In genomic region chr7:139099181-139099947, GRCh38 we compare ENCODE assay signal across 11 cellular contexts. TPM values are rescaled to one million over a fixed set of nuclear protein-coding genes. Genes with fewer than 3 reads are reported as not detected.
DNase-seq lines count a peak whose midpoint lies in the region; ATAC-seq and TF ChIP-seq lines count a peak whose summit lies in the region.
"Had no signal": no experiment of that assay in that cellular context is flagged by ENCODE, and none has a peak within 500 bp of the region (broad histone marks: within the 10 kb centered on the region; RNA-seq: fewer than 3 reads in every experiment).

No MANE protein-coding gene starts in this region.

- TF ChIP-seq CTCF in osteocyte (IDR thresholded peaks at IDR 0.05): no peak

- H3K36me3 Mint-ChIP-seq in T-helper 1 cell treated with Interleukin-12 subunit alpha and Interleukin-12 subunit beta and Interleukin-4 antibody, amounts not matched to agents 30 μg/mL and 1 μg/mL, for 36 hours (ENCODE audit: low read depth): peaks cover 67% of the 10 kb centered on the region
- H3K36me3 Mint-ChIP-seq in T-helper 17 cell (ENCODE audit: low read depth) (peaks cover 8% of the 10 kb centered on the region), osteocyte (ENCODE audit: unreplicated experiment) (peaks cover 4% of the 10 kb centered on the region)
- peaks cover 79% of the 10 kb centered on the region for H3K36me3 Mint-ChIP-seq in dendritic cell treated with granulocyte-macrophage colony-stimulating factor and Interleukin-4, amounts not matched to agents 40 ng/mL and 50 ng/mL, for 4 days (ENCODE audit: low read depth)

- peak overlapping the region; percentile 84 for H3K27ac Mint-ChIP-seq in T-helper 1 cell treated with Interleukin-12 subunit alpha and Interleukin-12 subunit beta and Interleukin-4 antibody, amounts not matched to agents 30 μg/mL and 1 μg/mL, for 36 hours
- H3K27ac Mint-ChIP-seq in T-helper 17 cell (peak overlapping the region; percentile 99), osteocyte (ENCODE audit: unreplicated experiment) (peak overlapping the region; percentile 11)
- H3K27ac Mint-ChIP-seq in dendritic cell treated with granulocyte-macrophage colony-stimulating factor and Interleukin-4, amounts not matched to agents 40 ng/mL and 50 ng/mL, for 4 days: peak overlapping the region; percentile 52

- H3K9me3 Mint-ChIP-seq in T-helper 1 cell treated with Interleukin-12 subunit alpha and Interleukin-12 subunit beta and Interleukin-4 antibody, amounts not matched to agents 30 μg/mL and 1 μg/mL, for 36 hours: no peaks in the 10 kb centered on the region
- H3K9me3 Mint-ChIP-seq in dendritic cell treated with granulocyte-macrophage colony-stimulating factor and Interleukin-4, amounts not matched to agents 40 ng/mL and 50 ng/mL, for 4 days: no peaks in the 10 kb centered on the region
- no peaks in the 10 kb centered on the region for H3K9me3 Mint-ChIP-seq in osteocyte (ENCODE audit: unreplicated experiment)

- H3K4me1 Mint-ChIP-seq in T-helper 1 cell treated with Interleukin-12 subunit alpha and Interleukin-12 subunit beta and Interleukin-4 antibody, amounts not matched to agents 30 μg/mL and 1 μg/mL, for 36 hours (ENCODE audit: low read depth): peaks cover 65% of the 10 kb centered on the region
- peaks cover 57% of the 10 kb centered on the region for H3K4me1 Mint-ChIP-seq in T-helper 17 cell
- H3K4me1 Mint-ChIP-seq in dendritic cell treated with granulocyte-macrophage colony-stimulating factor and Interleukin-4, amounts not matched to agents 40 ng/mL and 50 ng/mL, for 4 days (ENCODE audit: low read depth): peaks cover 68% of the 10 kb centered on the region
- peaks cover 39% of the 10 kb centered on the region for H3K4me1 Mint-ChIP-seq in osteocyte (ENCODE audit: unreplicated experiment)

- intact Hi-C loops in dendritic cell treated with granulocyte-macrophage colony-stimulating factor and Interleukin-4, amounts not matched to agents 40 ng/mL and 50 ng/mL, for 4 days (cut with micrococcal nuclease): no loop called here

- ATAC-seq in T-helper 17 cell: no peak
- no peak for ATAC-seq in GM21528 (IDR thresholded peaks at IDR 0.05; ENCODE audit: low FRiP score, unreplicated experiment)
- no peak for ATAC-seq in GM21367 (IDR thresholded peaks at IDR 0.05; ENCODE audit: unreplicated experiment)

- DNase-seq in T-helper 1 cell (no peak), T-helper 17 cell (no peak), osteocyte (ENCODE audit: extremely low spot score, unreplicated experiment) (no peak), NCI-H1694 (lab: John Stamatoyannopoulos, UW) (no peak)
- DNase-seq: RPMI8226, trophoblast cell had no signal

- H3K4me3 Mint-ChIP-seq in T-helper 1 cell treated with Interleukin-12 subunit alpha and Interleukin-12 subunit beta and Interleukin-4 antibody, amounts not matched to agents 30 μg/mL and 1 μg/mL, for 36 hours: peak overlapping the region; percentile 88
- H3K4me3 Mint-ChIP-seq in T-helper 17 cell: peak overlapping the region; percentile 89
- no peak overlapping the region for H3K4me3 Mint-ChIP-seq in dendritic cell treated with granulocyte-macrophage colony-stimulating factor and Interleukin-4, amounts not matched to agents 40 ng/mL and 50 ng/mL, for 4 days
- H3K4me3 Mint-ChIP-seq in osteocyte (ENCODE audit: unreplicated experiment): no peak overlapping the region

- H3K27me3 Mint-ChIP-seq in T-helper 1 cell treated with Interleukin-12 subunit alpha and Interleukin-12 subunit beta and Interleukin-4 antibody, amounts not matched to agents 30 μg/mL and 1 μg/mL, for 36 hours (ENCODE audit: low read depth): no peaks in the 10 kb centered on the region
- no peaks in the 10 kb centered on the region for H3K27me3 Mint-ChIP-seq in T-helper 17 cell
- no peaks in the 10 kb centered on the region for H3K27me3 Mint-ChIP-seq in dendritic cell treated with granulocyte-macrophage colony-stimulating factor and Interleukin-4, amounts not matched to agents 40 ng/mL and 50 ng/mL, for 4 days
- H3K27me3 Mint-ChIP-seq in osteocyte (ENCODE audit: unreplicated experiment): no peaks in the 10 kb centered on the region

- H3K9me3 ChIP-seq in T-helper 17 cell (ENCODE audit: control insufficient read depth, low read length, poor library complexity, severe bottlenecking): no peaks in the 10 kb centered on the region
- H3K9me3 ChIP-seq: MG63 had no signal

RNA-seq across cellular contexts. Expression of gene ZC3HAV1, which starts 10.2 kb away (rescaled TPM):
- total RNA-seq in T-helper 17 cell (100 to 1,000 TPM; 154 to 177 TPM), osteocyte (42.7 and 43.0 TPM in 2 replicates)

Comparison
In these comparisons a context has a peak if more than half of its experiments do, and no peak if none do; other contexts are left out.
1. H3K27ac Mint-ChIP-seq: peak in every context shown above with its lines; median percentile 99 in T-helper 17 cell; 84 in T-helper 1 cell treated with Interleukin-12 subunit alpha and Interleukin-12 subunit beta and Interleukin-4 antibody, amounts not matched to agents 30 μg/mL and 1 μg/mL, for 36 hours; 52 in dendritic cell treated with granulocyte-macrophage colony-stimulating factor and Interleukin-4, amounts not matched to agents 40 ng/mL and 50 ng/mL, for 4 days; 11 in osteocyte.
2. H3K4me3 Mint-ChIP-seq: peak in T-helper 1 cell treated with Interleukin-12 subunit alpha and Interleukin-12 subunit beta and Interleukin-4 antibody, amounts not matched to agents 30 μg/mL and 1 μg/mL, for 36 hours (single experiment) and T-helper 17 cell (single experiment); none in dendritic cell treated with granulocyte-macrophage colony-stimulating factor and Interleukin-4, amounts not matched to agents 40 ng/mL and 50 ng/mL, for 4 days (single experiment) and osteocyte (single experiment).